10 cellular contexts compared by ENCODE assay signal in genomic region chr10:44724415-44725174, GRCh38.
DNase-seq lines count a peak whose midpoint lies in the region; ATAC-seq and TF ChIP-seq lines count a peak whose summit lies in the region.
"Had no signal": no experiment of that assay in that cellular context is flagged by ENCODE, and none has a peak within 500 bp of the region (broad histone marks: within the 10 kb centered on the region; RNA-seq: fewer than 3 reads in every experiment).

No MANE protein-coding gene starts in this region.

- no peak overlapping the region for H3K9ac ChIP-seq in fibroblast of lung (ENCODE audit: insufficient read depth, low read length)

- peak; percentile 52 for DNase-seq in AG08396 (ENCODE audit: low spot score)
- peak; percentile 94 for DNase-seq in M059J (ENCODE audit: low read depth)
- DNase-seq in fibroblast of lung (ENCODE audit: low read depth in 2 of 2) = peak; percentile 17 to 93
- DNase-seq in inferior parietal cortex (ENCODE audit: extremely low spot score) = no peak
- DNase-seq in GDM1 (lab: John Stamatoyannopoulos, UW) = no peak
- no peak for DNase-seq in NCI-H146 (lab: John Stamatoyannopoulos, UW)
- DNase-seq: CD8-positive, alpha-beta T cell; ovary had no signal

- no peaks in the 10 kb centered on the region for H3K9me3 ChIP-seq in fibroblast of lung (ENCODE audit: control insufficient read depth, insufficient read depth, low read depth, low read length)
- H3K9me3 ChIP-seq: ovary had no signal

- no peaks in the 10 kb centered on the region for H3K36me3 ChIP-seq in fibroblast of lung (ENCODE audit: control insufficient read depth, insufficient read depth, low read length)
- H3K36me3 ChIP-seq: ovary had no signal

- no peak for TF ChIP-seq CTCF in fibroblast of lung (conservative IDR thresholded peaks at IDR 0.05 in 1 of 2, IDR thresholded peaks at IDR 0.05 in 1 of 2; ENCODE audit: low read depth in 1 of 2, low read length in 2 of 2)

- no peaks in the 10 kb centered on the region for H3K79me2 ChIP-seq in fibroblast of lung (ENCODE audit: control insufficient read depth, insufficient read depth, low read length)

- H2AFZ ChIP-seq in fibroblast of lung (ENCODE audit: low read length) = no peak overlapping the region

- H3K4me2 ChIP-seq in fibroblast of lung (ENCODE audit: extremely low read depth, insufficient read depth, low read length) = peak overlapping the region; percentile 42

- no peak overlapping the region for H3K4me3 ChIP-seq in fibroblast of lung (replicated peaks in 1 of 4; ENCODE audit: control extremely low read depth in 1 of 4, insufficient read depth in 1 of 4, low read depth in 3 of 4, low read length in 4 of 4)
- H3K4me3 ChIP-seq: ovary had no signal

- ATAC-seq in GM21390 (IDR thresholded peaks at IDR 0.05; ENCODE audit: unreplicated experiment) (peak; percentile 54), GM21825 (IDR thresholded peaks at IDR 0.05; ENCODE audit: unreplicated experiment) (no peak)
- ATAC-seq: CD8-positive, alpha-beta T cell had no signal

- H3K4me1 ChIP-seq in fibroblast of lung (ENCODE audit: control insufficient read depth, extremely low read depth, insufficient read depth, low read length) = peaks cover 3% of the 10 kb centered on the region

- no peak overlapping the region for H3K27ac ChIP-seq in fibroblast of lung (ENCODE audit: insufficient read depth, low read length)
- H3K27ac ChIP-seq: ovary had no signal

- no peaks in the 10 kb centered on the region for H4K20me1 ChIP-seq in fibroblast of lung (ENCODE audit: control insufficient read depth, extremely low read depth, insufficient read depth, low read length)

- no peaks in the 10 kb centered on the region for H3K27me3 ChIP-seq in fibroblast of lung (ENCODE audit: control insufficient read depth, insufficient read depth, low read length)
- H3K27me3 ChIP-seq: ovary had no signal

Comparison
In these comparisons a context has a peak if more than half of its experiments do, and no peak if none do; other contexts are left out.
1. DNase-seq: peak in AG08396 (single experiment), M059J (single experiment) and fibroblast of lung (2 of 2); none in inferior parietal cortex (single experiment), GDM1 (single experiment) and NCI-H146 (single experiment).